Comparison of ENCODE assay signal across 14 cellular contexts in the genomic region with DNA sequence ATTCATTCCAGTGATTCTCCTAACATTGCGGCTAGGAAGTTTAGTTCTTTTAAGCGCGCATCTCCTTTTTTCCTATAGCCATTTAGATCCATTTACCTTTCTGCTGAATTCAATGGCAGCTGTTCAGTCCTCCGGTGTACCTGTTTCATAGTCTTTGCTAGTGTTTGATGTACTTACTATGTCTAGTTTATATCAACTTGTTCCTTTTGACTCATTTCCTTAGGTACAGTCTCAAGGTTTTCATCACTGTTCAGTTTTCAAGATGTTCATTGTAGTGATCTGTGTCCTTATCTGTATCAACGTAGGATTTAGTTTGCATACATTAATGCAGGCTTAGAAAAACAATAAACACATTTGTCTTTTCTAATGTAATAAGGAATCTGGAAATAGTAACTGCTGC. TPM values are rescaled to one million over a fixed set of nuclear protein-coding genes. Genes with fewer than 3 reads are reported as not detected.
DNase-seq lines count a peak whose midpoint lies in the region; ATAC-seq and TF ChIP-seq lines count a peak whose summit lies in the region.
"Had no signal": no experiment of that assay in that cellular context is flagged by ENCODE, and none has a peak within 500 bp of the region (broad histone marks: within the 10 kb centered on the region; RNA-seq: fewer than 3 reads in every experiment).

No MANE protein-coding gene starts in this region.

- no peaks in the 10 kb centered on the region for H3K27me3 Mint-ChIP-seq in activated naive CD4-positive, alpha-beta T cell treated with anti-CD3 and anti-CD28 coated beads, Interleukin-2, amount 50 U/mL, for 24 hours
- H3K27me3 Mint-ChIP-seq in stimulated activated memory B cell treated with anti-CD40 and anti-IgM and Interleukin-4, amounts not matched to agents 10 μg/mL and 1 μg/mL and 100 μg/mL, for 72 hours, result no peaks in the 10 kb centered on the region
- H3K27me3 Mint-ChIP-seq in endothelial cell (ENCODE audit: unreplicated experiment), result no peaks in the 10 kb centered on the region

- peaks cover 4% of the 10 kb centered on the region for H3K9me3 Mint-ChIP-seq in activated naive CD4-positive, alpha-beta T cell treated with anti-CD3 and anti-CD28 coated beads, Interleukin-2, amount 50 U/mL, for 24 hours
- H3K9me3 Mint-ChIP-seq in activated naive CD4-positive, alpha-beta T cell treated with anti-CD3 and anti-CD28 coated beads, Interleukin-2, amount 50 U/mL, for 72 hours, result peaks cover 5 to 6% of the 10 kb centered on the region in 2 donors
- H3K9me3 Mint-ChIP-seq in stimulated activated memory B cell treated with anti-CD40 and anti-IgM and Interleukin-4, amounts not matched to agents 10 μg/mL and 1 μg/mL and 100 μg/mL, for 72 hours, result peaks cover 13% of the 10 kb centered on the region
- no peaks in the 10 kb centered on the region for H3K9me3 Mint-ChIP-seq in endothelial cell (ENCODE audit: unreplicated experiment)
- H3K9me3 Mint-ChIP-seq: H9 had no signal

- H3K4me1 Mint-ChIP-seq in activated naive CD4-positive, alpha-beta T cell treated with anti-CD3 and anti-CD28 coated beads, Interleukin-2, amount 50 U/mL, for 24 hours, result peaks cover 92% of the 10 kb centered on the region
- H3K4me1 Mint-ChIP-seq in stimulated activated memory B cell treated with anti-CD40 and anti-IgM and Interleukin-4, amounts not matched to agents 10 μg/mL and 1 μg/mL and 100 μg/mL, for 72 hours, result peaks cover 53% of the 10 kb centered on the region
- H3K4me1 Mint-ChIP-seq in endothelial cell (ENCODE audit: unreplicated experiment), result peaks cover 6% of the 10 kb centered on the region

- H3K36me3 Mint-ChIP-seq in activated naive CD4-positive, alpha-beta T cell treated with anti-CD3 and anti-CD28 coated beads, Interleukin-2, amount 50 U/mL, for 24 hours, result peaks cover 1% of the 10 kb centered on the region
- H3K36me3 Mint-ChIP-seq in activated naive CD4-positive, alpha-beta T cell treated with anti-CD3 and anti-CD28 coated beads, Interleukin-2, amount 50 U/mL, for 72 hours, result peaks cover 15 to 35% of the 10 kb centered on the region in 2 donors
- H3K36me3 Mint-ChIP-seq in stimulated activated memory B cell treated with anti-CD40 and anti-IgM and Interleukin-4, amounts not matched to agents 10 μg/mL and 1 μg/mL and 100 μg/mL, for 72 hours, result peaks cover 11% of the 10 kb centered on the region
- no peaks in the 10 kb centered on the region for H3K36me3 Mint-ChIP-seq in endothelial cell (ENCODE audit: low read depth, unreplicated experiment)

- peak; percentile 56 to 66 for ATAC-seq in activated CD4-positive, CD25-positive, alpha-beta regulatory T cell treated with anti-CD3 and anti-CD28 coated beads, Interleukin-2, amount 50 U/mL, for 24 hours
- peak; percentile 48 to 74 for ATAC-seq in activated naive CD4-positive, alpha-beta T cell treated with anti-CD3 and anti-CD28 coated beads, Interleukin-2, amount 50 U/mL, for 72 hours
- ATAC-seq in stimulated activated memory B cell treated with anti-CD40 and anti-IgM and Interleukin-4, amounts not matched to agents 10 μg/mL and 1 μg/mL and 100 μg/mL, for 72 hours, result no peak

- H3K4me3 Mint-ChIP-seq in activated naive CD4-positive, alpha-beta T cell treated with anti-CD3 and anti-CD28 coated beads, Interleukin-2, amount 50 U/mL, for 24 hours, result peak overlapping the region; percentile 79
- no peak overlapping the region for H3K4me3 Mint-ChIP-seq in stimulated activated memory B cell treated with anti-CD40 and anti-IgM and Interleukin-4, amounts not matched to agents 10 μg/mL and 1 μg/mL and 100 μg/mL, for 72 hours
- no peak overlapping the region for H3K4me3 Mint-ChIP-seq in endothelial cell (ENCODE audit: unreplicated experiment)
- H3K4me3 Mint-ChIP-seq: H9 had no signal

- H3K27ac Mint-ChIP-seq in activated naive CD4-positive, alpha-beta T cell treated with anti-CD3 and anti-CD28 coated beads, Interleukin-2, amount 50 U/mL, for 24 hours, result peak overlapping the region; percentile 96
- peak overlapping the region; percentile 95 to 96 for H3K27ac Mint-ChIP-seq in activated naive CD4-positive, alpha-beta T cell treated with anti-CD3 and anti-CD28 coated beads, Interleukin-2, amount 50 U/mL, for 72 hours
- H3K27ac Mint-ChIP-seq in stimulated activated memory B cell treated with anti-CD40 and anti-IgM and Interleukin-4, amounts not matched to agents 10 μg/mL and 1 μg/mL and 100 μg/mL, for 72 hours, result peak overlapping the region; percentile 54
- H3K27ac Mint-ChIP-seq in endothelial cell (ENCODE audit: unreplicated experiment), result no peak overlapping the region
- H3K27ac Mint-ChIP-seq: H9 had no signal

- TF ChIP-seq CTCF in endothelial cell (IDR thresholded peaks at IDR 0.05; ENCODE audit: unreplicated experiment), result no peak

- DNase-seq in activated CD4-positive, CD25-positive, alpha-beta regulatory T cell (lab: John Stamatoyannopoulos, UW), result no peak
- DNase-seq in activated naive CD4-positive, alpha-beta T cell (lab: John Stamatoyannopoulos, UW), result no peak
- DNase-seq in activated naive CD4-positive, alpha-beta T cell treated with anti-CD3 and anti-CD28 coated beads, Interleukin-2, amount 50 U/mL, for 72 hours (ENCODE audit: low spot score in 2 of 2), result no peak
- DNase-seq in endothelial cell (ENCODE audit: low spot score), result no peak
- DNase-seq in NCI-H774 (lab: John Stamatoyannopoulos, UW), result no peak
- DNase-seq: DMS79 treated with DMSO at 0.1 percent for 48 hours, H9, KBM-7, NCI-H1048, NCI-H146, NCI-H2107 had no signal

RNA-seq across cellular contexts. Expression of gene MBNL1, which starts 59.0 kb away (rescaled TPM):
- total RNA-seq in activated naive CD4-positive, alpha-beta T cell treated with anti-CD3 and anti-CD28 coated beads, Interleukin-2, amount 50 U/mL, for 72 hours, result 100 to 1,000 TPM; 406 to 425 TPM
- 54.1 TPM for total RNA-seq in endothelial cell (ENCODE audit: unreplicated experiment)
